ENCODE assay signal across 1 cellular context in the genomic region with DNA sequence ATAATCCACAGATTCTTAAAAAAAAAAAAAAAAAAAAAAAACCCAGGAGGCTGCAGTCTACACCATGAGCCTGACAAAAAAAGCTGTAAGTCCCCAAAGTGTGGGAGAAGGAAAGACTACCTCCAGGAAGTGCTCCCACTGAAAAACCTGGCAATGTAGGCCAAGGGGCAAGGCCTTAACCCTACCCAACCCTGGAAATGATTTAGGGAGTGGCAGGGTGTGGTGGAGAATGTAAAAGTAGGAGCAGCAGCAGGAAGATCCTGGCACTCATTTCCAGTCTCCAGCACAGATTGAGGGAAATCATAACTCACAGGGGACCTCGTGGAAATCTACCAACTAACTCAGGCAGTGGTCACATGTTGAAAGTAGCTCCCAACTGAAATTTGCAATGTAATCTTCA.
TF ChIP-seq lines count a peak whose summit lies in the region.

No MANE protein-coding gene starts in this region.

TF ChIP-seq in GM23338, 12 proteins besides CTCF, POLR2A, EP300 and RAD21 (continued from another document):
- no peak for TF ChIP-seq ZNF462 (CRISPR knock-in tag; IDR thresholded peaks at IDR 0.05)
- TF ChIP-seq, protein P1, sequence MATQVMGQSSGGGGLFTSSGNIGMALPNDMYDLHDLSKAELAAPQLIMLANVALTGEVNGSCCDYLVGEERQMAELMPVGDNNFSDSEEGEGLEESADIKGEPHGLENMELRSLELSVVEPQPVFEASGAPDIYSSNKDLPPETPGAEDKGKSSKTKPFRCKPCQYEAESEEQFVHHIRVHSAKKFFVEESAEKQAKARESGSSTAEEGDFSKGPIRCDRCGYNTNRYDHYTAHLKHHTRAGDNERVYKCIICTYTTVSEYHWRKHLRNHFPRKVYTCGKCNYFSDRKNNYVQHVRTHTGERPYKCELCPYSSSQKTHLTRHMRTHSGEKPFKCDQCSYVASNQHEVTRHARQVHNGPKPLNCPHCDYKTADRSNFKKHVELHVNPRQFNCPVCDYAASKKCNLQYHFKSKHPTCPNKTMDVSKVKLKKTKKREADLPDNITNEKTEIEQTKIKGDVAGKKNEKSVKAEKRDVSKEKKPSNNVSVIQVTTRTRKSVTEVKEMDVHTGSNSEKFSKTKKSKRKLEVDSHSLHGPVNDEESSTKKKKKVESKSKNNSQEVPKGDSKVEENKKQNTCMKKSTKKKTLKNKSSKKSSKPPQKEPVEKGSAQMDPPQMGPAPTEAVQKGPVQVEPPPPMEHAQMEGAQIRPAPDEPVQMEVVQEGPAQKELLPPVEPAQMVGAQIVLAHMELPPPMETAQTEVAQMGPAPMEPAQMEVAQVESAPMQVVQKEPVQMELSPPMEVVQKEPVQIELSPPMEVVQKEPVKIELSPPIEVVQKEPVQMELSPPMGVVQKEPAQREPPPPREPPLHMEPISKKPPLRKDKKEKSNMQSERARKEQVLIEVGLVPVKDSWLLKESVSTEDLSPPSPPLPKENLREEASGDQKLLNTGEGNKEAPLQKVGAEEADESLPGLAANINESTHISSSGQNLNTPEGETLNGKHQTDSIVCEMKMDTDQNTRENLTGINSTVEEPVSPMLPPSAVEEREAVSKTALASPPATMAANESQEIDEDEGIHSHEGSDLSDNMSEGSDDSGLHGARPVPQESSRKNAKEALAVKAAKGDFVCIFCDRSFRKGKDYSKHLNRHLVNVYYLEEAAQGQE (IDR thresholded peaks at IDR 0.05; ENCODE audit: unreplicated experiment) = no peak
TF ChIP-seq in GM23338: peak in this region for 0.
